1 cellular context compared by ENCODE assay signal in genomic region chr1:109483658-109484518, GRCh38.
A peak's percentile ranks its signal among the peaks of the same experiment; 100 is the strongest.
TF ChIP-seq lines count a peak whose summit lies in the region.

A gene with protein sequence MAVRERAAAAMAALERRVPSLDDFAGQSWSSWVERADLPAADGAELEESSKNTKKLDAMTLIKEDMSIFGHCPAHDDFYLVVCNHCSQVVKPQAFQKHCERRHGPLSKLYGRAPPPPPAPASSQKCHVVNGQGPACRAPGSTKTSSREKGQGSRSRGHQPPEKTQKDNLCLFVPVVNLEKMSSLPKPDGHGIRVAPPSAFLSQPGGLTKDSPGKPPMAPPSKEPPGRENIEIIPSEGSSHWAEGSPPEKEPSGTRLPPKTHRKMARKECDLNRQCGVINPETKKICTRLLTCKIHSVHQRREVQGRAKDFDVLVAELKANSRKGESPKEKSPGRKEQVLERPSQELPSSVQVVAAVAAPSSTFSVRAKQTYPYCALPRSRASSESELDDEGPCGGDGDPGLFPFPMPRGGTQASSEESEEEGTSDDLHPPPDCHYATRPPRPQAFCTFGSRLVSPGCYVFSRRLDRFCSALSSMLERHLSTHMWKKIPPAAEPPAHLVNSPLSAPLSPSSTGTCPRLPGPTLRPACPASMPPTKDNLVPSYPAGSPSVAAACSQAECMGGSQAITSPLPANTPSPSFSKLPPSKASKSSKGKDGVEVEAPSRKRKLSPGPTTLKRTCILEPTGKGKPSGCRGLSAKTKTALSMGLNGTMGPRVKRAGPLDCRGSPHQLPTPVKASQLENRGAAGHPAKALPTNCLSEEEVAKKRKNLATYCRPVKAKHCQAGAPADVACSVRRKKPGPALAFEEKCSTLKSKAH (plus strand): TSS chr1:109483905. CDS start chr1:109483954, 49 bp downstream.

TF ChIP-seq in HCT116, 20 proteins besides CTCF, POLR2A, EP300 and RAD21 (continued from another document):
- TF ChIP-seq, protein P1, sequence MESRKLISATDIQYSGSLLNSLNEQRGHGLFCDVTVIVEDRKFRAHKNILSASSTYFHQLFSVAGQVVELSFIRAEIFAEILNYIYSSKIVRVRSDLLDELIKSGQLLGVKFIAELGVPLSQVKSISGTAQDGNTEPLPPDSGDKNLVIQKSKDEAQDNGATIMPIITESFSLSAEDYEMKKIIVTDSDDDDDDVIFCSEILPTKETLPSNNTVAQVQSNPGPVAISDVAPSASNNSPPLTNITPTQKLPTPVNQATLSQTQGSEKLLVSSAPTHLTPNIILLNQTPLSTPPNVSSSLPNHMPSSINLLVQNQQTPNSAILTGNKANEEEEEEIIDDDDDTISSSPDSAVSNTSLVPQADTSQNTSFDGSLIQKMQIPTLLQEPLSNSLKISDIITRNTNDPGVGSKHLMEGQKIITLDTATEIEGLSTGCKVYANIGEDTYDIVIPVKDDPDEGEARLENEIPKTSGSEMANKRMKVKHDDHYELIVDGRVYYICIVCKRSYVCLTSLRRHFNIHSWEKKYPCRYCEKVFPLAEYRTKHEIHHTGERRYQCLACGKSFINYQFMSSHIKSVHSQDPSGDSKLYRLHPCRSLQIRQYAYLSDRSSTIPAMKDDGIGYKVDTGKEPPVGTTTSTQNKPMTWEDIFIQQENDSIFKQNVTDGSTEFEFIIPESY (IDR thresholded peaks at IDR 0.05; ENCODE audit: extremely low read depth, insufficient replicate concordance, low read length), result no peak
- TF ChIP-seq POLR2AphosphoS5 (IDR thresholded peaks at IDR 0.05; ENCODE audit: low read depth, low read length), result peak; percentile 85
- peak; percentile 4; the same call in 1 of the 2 replicates for TF ChIP-seq CBX3 (IDR thresholded peaks at IDR 0.05; ENCODE audit: low read depth)
- peak; percentile 29 for TF ChIP-seq TCF7L2 (IDR thresholded peaks at IDR 0.05; ENCODE audit: borderline replicate concordance, extremely low read depth, insufficient read depth, insufficient read length)
- TF ChIP-seq MAX (IDR thresholded peaks at IDR 0.05), result peak; percentile 85
- TF ChIP-seq ZFX (IDR thresholded peaks at IDR 0.05), result 0 out of 2 replicates have a peak, but pooled peaks have one; percentile 16
- TF ChIP-seq FOSL1 (IDR thresholded peaks at IDR 0.05; ENCODE audit: low read depth), result peak; percentile 100
- TF ChIP-seq SP1 (IDR thresholded peaks at IDR 0.05; ENCODE audit: low read depth), result peak; percentile 94
- TF ChIP-seq EGR1 (IDR thresholded peaks at IDR 0.05; ENCODE audit: low read depth), result no peak; the same call in 1 of the 2 replicates
- TF ChIP-seq ZNF274 (IDR thresholded peaks at IDR 0.05; ENCODE audit: low read depth, low read length), result no peak
- no peak for TF ChIP-seq SIN3A (IDR thresholded peaks at IDR 0.05; ENCODE audit: low read depth)
- TF ChIP-seq ATF3 (IDR thresholded peaks at IDR 0.05), result no peak
- TF ChIP-seq REST (IDR thresholded peaks at IDR 0.05; ENCODE audit: low read depth), result no peak
- TF ChIP-seq EZH2phosphoT487 (IDR thresholded peaks at IDR 0.05; ENCODE audit: borderline replicate concordance), result no peak
